8 cellular contexts compared by ENCODE assay signal in the genomic region with DNA sequence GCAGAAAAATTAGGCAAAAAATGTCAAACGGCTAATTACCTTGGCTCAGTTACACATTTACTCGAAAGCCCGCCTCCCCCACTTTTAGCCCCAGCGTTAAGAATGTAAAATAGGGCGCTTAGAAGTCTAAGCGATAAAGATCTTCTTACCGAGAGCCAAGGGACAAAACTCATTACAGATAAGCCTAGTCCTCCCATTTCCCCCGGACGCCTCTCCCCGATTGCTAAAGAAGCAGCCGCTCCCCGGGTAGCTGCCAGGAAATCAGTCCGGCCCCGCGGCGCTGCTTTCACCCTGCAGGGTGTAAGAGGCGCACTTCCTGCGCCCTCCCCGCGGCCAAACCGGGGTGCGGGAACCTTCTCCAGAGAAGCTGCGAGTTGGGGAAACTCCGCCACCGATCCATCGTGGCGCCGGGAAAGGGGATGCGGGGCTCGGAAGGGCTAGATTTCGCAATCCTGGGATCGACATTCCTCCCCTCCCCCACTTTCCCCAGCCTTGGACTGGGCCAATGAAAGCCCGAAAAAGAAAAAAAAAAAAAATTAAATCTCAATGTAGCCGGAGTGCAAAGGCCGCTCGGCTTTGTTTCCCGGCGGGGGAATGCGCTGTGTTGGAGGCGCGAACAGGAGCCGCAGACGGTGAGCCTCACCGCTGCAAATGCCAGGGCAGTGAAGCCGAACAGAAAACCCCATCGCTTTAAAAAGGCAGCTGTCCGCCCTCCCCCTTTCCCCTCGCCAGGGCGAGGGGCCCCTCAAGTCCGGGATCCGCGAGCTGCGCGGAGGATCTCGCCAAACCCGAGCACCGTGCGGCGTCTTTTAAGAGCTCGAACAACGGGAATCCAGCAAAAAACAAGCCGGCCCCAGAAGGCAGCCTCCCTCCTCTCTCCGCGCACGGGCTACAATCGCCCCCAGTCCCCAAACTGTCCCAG. TPM values are rescaled to one million over a fixed set of nuclear protein-coding genes. Genes with fewer than 3 reads are reported as not detected.
DNase-seq lines count a peak whose midpoint lies in the region; ATAC-seq lines count a peak whose summit lies in the region.

No MANE protein-coding gene starts in this region.

- H3K27me3 ChIP-seq in HUES6 (ENCODE audit: control insufficient read depth, insufficient read depth, low read length) = no peaks in the 10 kb centered on the region

- H3K36me3 Mint-ChIP-seq in stimulated activated memory B cell treated with anti-CD40 and anti-IgM and Interleukin-4, amounts not matched to agents 10 μg/mL and 1 μg/mL and 100 μg/mL, for 72 hours = no peaks in the 10 kb centered on the region
- no peaks in the 10 kb centered on the region for H3K36me3 Mint-ChIP-seq in effector memory CD8-positive, alpha-beta T cell (ENCODE audit: insufficient read depth)

- no peaks in the 10 kb centered on the region for H3K9me3 Mint-ChIP-seq in stimulated activated memory B cell treated with anti-CD40 and anti-IgM and Interleukin-4, amounts not matched to agents 10 μg/mL and 1 μg/mL and 100 μg/mL, for 72 hours
- peaks cover 4 to 7% of the 10 kb centered on the region in 2 donors for H3K9me3 Mint-ChIP-seq in effector memory CD8-positive, alpha-beta T cell

- peaks cover 20% of the 10 kb centered on the region for H3K4me1 ChIP-seq in HUES6 (ENCODE audit: control insufficient read depth, insufficient read depth, low read length)

- H3K9me3 ChIP-seq in HUES6 (ENCODE audit: control insufficient read depth, insufficient read depth, low read depth, low read length) = peaks cover 10% of the 10 kb centered on the region

- DNase-seq in CMK (ENCODE audit: low read depth) = peak; percentile 26
- peak; percentile 94 for DNase-seq in RPMI7951 (ENCODE audit: low read depth)
- DNase-seq in left colon = peak; percentile 79 to 86
- DNase-seq in effector memory CD8-positive, alpha-beta T cell = no peak

- peak; percentile 43 for ATAC-seq in GM19351 (IDR thresholded peaks at IDR 0.05; ENCODE audit: unreplicated experiment)
- ATAC-seq in left colon = peak; percentile 64
- peak; percentile 45 for ATAC-seq in stimulated activated memory B cell treated with anti-CD40 and anti-IgM and Interleukin-4, amounts not matched to agents 10 μg/mL and 1 μg/mL and 100 μg/mL, for 72 hours
- no peak for ATAC-seq in effector memory CD8-positive, alpha-beta T cell (replicated peaks)

- intact Hi-C loops in left colon (cut with DNase I, micrococcal nuclease) = loop anchor here in 1 of 2 donors (10.0 kb wide), 3 partner anchors 264 to 624 kb away; no protein-coding TSS in a partner anchor

- H3K9ac ChIP-seq in HUES6 (ENCODE audit: low read length) = peak overlapping the region; percentile 99

- peaks cover 10% of the 10 kb centered on the region; the same call in 1 of the 2 replicates for H3K36me3 ChIP-seq in HUES6 (ENCODE audit: control insufficient read depth, insufficient read depth, low read length)

- peaks cover 56% of the 10 kb centered on the region for H3K27me3 Mint-ChIP-seq in stimulated activated memory B cell treated with anti-CD40 and anti-IgM and Interleukin-4, amounts not matched to agents 10 μg/mL and 1 μg/mL and 100 μg/mL, for 72 hours
- peaks cover 52 to 83% of the 10 kb centered on the region in 2 donors for H3K27me3 Mint-ChIP-seq in effector memory CD8-positive, alpha-beta T cell

- H3K4me3 ChIP-seq in HUES6 (ENCODE audit: low read depth, low read length) = peak overlapping the region; percentile 94

- peaks cover 21% of the 10 kb centered on the region for H3K4me1 Mint-ChIP-seq in stimulated activated memory B cell treated with anti-CD40 and anti-IgM and Interleukin-4, amounts not matched to agents 10 μg/mL and 1 μg/mL and 100 μg/mL, for 72 hours
- peaks cover 0 to 5% of the 10 kb centered on the region in 2 donors for H3K4me1 Mint-ChIP-seq in effector memory CD8-positive, alpha-beta T cell (ENCODE audit: low read depth in 2 of 2)

- peak overlapping the region; percentile 64 for H3K27ac Mint-ChIP-seq in stimulated activated memory B cell treated with anti-CD40 and anti-IgM and Interleukin-4, amounts not matched to agents 10 μg/mL and 1 μg/mL and 100 μg/mL, for 72 hours
- no peak overlapping the region for H3K27ac Mint-ChIP-seq in effector memory CD8-positive, alpha-beta T cell

- peak overlapping the region; percentile 99 for H3K27ac ChIP-seq in HUES6 (ENCODE audit: low read depth, low read length)
- H3K27ac ChIP-seq in cingulate gyrus (ENCODE audit: low read depth, low read length) = peak overlapping the region; percentile 75

- peak overlapping the region; percentile 72 for H3K4me3 Mint-ChIP-seq in stimulated activated memory B cell treated with anti-CD40 and anti-IgM and Interleukin-4, amounts not matched to agents 10 μg/mL and 1 μg/mL and 100 μg/mL, for 72 hours
- peak overlapping the region in 1 of 2 donors; percentile 41 for H3K4me3 Mint-ChIP-seq in effector memory CD8-positive, alpha-beta T cell

RNA-seq across cellular contexts. Expression of a gene that starts 0.7 kb away (rescaled TPM):
- 43.0 and 44.9 TPM in 2 replicates for total RNA-seq in RPMI7951 (2014; rRNA removed; shearing (Covaris generic))
- total RNA-seq in left colon = 10 to 100 TPM; 26.0 to 33.4 TPM

Comparison
In these comparisons a context has a peak if more than half of its experiments do, and no peak if none do; other contexts are left out.
1. DNase-seq: peak in CMK (single experiment), RPMI7951 (single experiment) and left colon (2 of 2); none in effector memory CD8-positive, alpha-beta T cell (0 of 3).